ENCODE assay signal across 8 cellular contexts in the genomic region with DNA sequence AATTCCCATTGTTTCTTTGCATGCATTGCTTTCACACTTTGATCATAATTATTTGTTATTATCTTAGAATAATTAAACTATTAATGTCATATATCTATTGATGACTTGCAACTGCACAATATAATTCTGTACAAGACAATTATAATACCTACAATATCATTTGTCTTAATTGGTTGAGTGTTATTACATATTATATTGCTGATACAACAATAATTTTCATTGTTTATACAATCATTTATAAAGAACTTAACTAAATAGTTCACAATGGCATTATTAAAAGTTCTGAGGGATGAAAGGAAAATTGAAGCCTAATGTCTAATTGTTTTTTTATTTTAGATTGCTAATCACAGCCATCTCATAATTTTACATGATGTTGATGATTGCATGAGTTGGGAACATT.
"Had no signal": no experiment of that assay in that cellular context is flagged by ENCODE, and none has a peak within 500 bp of the region (broad histone marks: within the 10 kb centered on the region; RNA-seq: fewer than 3 reads in every experiment).

No MANE protein-coding gene starts in this region.

- H3K4me3 Mint-ChIP-seq: IgD-negative memory B cell had no signal

- H3K4me3 ChIP-seq: GM23248, HAP-1 had no signal

- H2AFZ ChIP-seq: GM23248 had no signal

- H3K27ac Mint-ChIP-seq: IgD-negative memory B cell had no signal

- H3K27ac ChIP-seq: GM23248, HL-60 had no signal

- H3K36me3 ChIP-seq: HAP-1 had no signal

- ATAC-seq: HCT116 had no signal

- H3K36me3 Mint-ChIP-seq: IgD-negative memory B cell had no signal

- H3K9me3 ChIP-seq: HAP-1 had no signal

- H3K4me1 Mint-ChIP-seq: IgD-negative memory B cell had no signal

- H3K9ac ChIP-seq: GM23248 had no signal

- H3K4me1 ChIP-seq: HAP-1 had no signal

- H3K27me3 Mint-ChIP-seq: IgD-negative memory B cell had no signal

- DNase-seq: GM23248, GOT3, H7, KG1 had no signal
